Comparison of ENCODE assay signal across 1 cellular context in the genomic region with DNA sequence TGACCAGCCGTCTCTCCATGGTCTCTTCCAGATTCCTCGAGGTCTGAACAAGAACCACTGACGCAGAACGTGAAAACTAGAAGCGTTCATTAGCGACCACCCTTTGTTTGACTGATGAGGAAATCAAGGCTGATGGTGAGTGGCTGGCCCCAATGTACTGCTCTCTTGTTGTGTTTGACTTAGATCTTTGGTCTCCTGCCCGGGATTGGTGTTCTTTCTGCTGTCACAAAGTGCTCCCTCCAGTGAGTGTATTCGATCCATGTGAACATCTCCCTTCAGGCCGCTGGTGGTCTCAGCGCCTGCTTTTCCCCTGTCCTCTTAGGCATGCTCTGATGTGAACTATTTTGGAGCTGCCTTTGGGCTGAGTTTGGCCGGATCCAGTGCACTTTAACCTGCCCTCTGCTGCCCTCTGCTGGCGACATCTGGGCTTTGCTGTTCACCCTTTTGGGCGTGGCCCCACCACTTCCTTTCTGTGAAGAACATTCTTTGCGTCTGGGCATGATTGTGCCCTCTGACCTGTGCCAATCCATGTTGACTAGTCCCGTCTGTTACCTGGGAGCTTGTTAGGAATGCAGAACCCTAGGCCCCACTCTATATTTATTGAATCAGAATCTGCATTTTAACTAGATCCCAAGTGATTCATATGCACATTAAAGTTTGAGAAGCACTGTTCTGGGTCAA.
A peak's percentile ranks its signal among the peaks of the same experiment; 100 is the strongest.
TF ChIP-seq lines count a peak whose summit lies in the region.

No MANE protein-coding gene starts in this region.

TF ChIP-seq in HepG2, 621 proteins besides CTCF, POLR2A, EP300 and RAD21 (continued from another document and continues in another):
- TF ChIP-seq PHF21A (CRISPR knock-in tag; IDR thresholded peaks at IDR 0.05), result peak; percentile 62; the same call in 1 of the 2 replicates
- peak; percentile 86 for TF ChIP-seq ZNF263 (CRISPR knock-in tag; IDR thresholded peaks at IDR 0.05)
- TF ChIP-seq ZNF724P (CRISPR knock-in tag; IDR thresholded peaks at IDR 0.05; ENCODE audit: borderline replicate concordance), result peak; percentile 57; the same call in 1 of the 2 replicates
- TF ChIP-seq, protein P1, sequence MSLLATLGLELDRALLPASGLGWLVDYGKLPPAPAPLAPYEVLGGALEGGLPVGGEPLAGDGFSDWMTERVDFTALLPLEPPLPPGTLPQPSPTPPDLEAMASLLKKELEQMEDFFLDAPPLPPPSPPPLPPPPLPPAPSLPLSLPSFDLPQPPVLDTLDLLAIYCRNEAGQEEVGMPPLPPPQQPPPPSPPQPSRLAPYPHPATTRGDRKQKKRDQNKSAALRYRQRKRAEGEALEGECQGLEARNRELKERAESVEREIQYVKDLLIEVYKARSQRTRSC (CRISPR knock-in tag; IDR thresholded peaks at IDR 0.05; ENCODE audit: low read depth), result 0 out of 2 replicates have a peak, but pooled peaks have one; percentile 42
- no peak for TF ChIP-seq CEBPB (IDR thresholded peaks at IDR 0.05; ENCODE audit: borderline replicate concordance, low read depth, low read length)
- peak; percentile 80 for TF ChIP-seq IKZF4 (CRISPR knock-in tag; IDR thresholded peaks at IDR 0.05; ENCODE audit: borderline replicate concordance, low read depth, not compliant biosample characterization)
- TF ChIP-seq, protein P2, sequence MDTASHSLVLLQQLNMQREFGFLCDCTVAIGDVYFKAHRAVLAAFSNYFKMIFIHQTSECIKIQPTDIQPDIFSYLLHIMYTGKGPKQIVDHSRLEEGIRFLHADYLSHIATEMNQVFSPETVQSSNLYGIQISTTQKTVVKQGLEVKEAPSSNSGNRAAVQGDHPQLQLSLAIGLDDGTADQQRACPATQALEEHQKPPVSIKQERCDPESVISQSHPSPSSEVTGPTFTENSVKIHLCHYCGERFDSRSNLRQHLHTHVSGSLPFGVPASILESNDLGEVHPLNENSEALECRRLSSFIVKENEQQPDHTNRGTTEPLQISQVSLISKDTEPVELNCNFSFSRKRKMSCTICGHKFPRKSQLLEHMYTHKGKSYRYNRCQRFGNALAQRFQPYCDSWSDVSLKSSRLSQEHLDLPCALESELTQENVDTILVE (CRISPR knock-in tag; IDR thresholded peaks at IDR 0.05), result peak; percentile 80; the same call in 1 of the 2 replicates
- no peak for TF ChIP-seq HOXD1 (CRISPR knock-in tag; IDR thresholded peaks at IDR 0.05)
- TF ChIP-seq, protein P3, sequence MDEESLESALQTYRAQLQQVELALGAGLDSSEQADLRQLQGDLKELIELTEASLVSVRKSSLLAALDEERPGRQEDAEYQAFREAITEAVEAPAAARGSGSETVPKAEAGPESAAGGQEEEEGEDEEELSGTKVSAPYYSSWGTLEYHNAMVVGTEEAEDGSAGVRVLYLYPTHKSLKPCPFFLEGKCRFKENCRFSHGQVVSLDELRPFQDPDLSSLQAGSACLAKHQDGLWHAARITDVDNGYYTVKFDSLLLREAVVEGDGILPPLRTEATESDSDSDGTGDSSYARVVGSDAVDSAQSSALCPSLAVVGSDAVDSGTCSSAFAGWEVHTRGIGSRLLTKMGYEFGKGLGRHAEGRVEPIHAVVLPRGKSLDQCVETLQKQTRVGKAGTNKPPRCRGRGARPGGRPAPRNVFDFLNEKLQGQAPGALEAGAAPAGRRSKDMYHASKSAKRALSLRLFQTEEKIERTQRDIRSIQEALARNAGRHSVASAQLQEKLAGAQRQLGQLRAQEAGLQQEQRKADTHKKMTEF (CRISPR knock-in tag; IDR thresholded peaks at IDR 0.05), result peak; percentile 88
- 0 out of 2 replicates have a peak, but pooled peaks have one; percentile 4 for TF ChIP-seq ZBTB21 (CRISPR knock-in tag; IDR thresholded peaks at IDR 0.05)
- TF ChIP-seq CHD4 (IDR thresholded peaks at IDR 0.05; ENCODE audit: borderline replicate concordance, low read length), result peak; percentile 81; the same call in 1 of the 2 replicates
- TF ChIP-seq HNF4A (CRISPR knock-in tag; IDR thresholded peaks at IDR 0.05), result peak; percentile 60
- no peak for TF ChIP-seq POLR2AphosphoS2 (IDR thresholded peaks at IDR 0.05; ENCODE audit: low read depth, low read length)
- no peak for TF ChIP-seq RBFOX2 (IDR thresholded peaks at IDR 0.05; ENCODE audit: low read depth, low read length)
- TF ChIP-seq, protein P4, sequence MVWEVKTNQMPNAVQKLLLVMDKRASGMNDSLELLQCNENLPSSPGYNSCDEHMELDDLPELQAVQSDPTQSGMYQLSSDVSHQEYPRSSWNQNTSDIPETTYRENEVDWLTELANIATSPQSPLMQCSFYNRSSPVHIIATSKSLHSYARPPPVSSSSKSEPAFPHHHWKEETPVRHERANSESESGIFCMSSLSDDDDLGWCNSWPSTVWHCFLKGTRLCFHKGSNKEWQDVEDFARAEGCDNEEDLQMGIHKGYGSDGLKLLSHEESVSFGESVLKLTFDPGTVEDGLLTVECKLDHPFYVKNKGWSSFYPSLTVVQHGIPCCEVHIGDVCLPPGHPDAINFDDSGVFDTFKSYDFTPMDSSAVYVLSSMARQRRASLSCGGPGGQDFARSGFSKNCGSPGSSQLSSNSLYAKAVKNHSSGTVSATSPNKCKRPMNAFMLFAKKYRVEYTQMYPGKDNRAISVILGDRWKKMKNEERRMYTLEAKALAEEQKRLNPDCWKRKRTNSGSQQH (CRISPR knock-in tag; IDR thresholded peaks at IDR 0.05; ENCODE audit: low read depth), result no peak
- no peak; the same call in 1 of the 2 replicates for TF ChIP-seq ZNF563 (CRISPR knock-in tag; IDR thresholded peaks at IDR 0.05)
- peak; percentile 76; the same call in 1 of the 2 replicates for TF ChIP-seq TBX2 (CRISPR knock-in tag; IDR thresholded peaks at IDR 0.05; ENCODE audit: borderline replicate concordance)
- TF ChIP-seq MTA3 (CRISPR knock-in tag; IDR thresholded peaks at IDR 0.05), result no peak
- TF ChIP-seq, protein P5, sequence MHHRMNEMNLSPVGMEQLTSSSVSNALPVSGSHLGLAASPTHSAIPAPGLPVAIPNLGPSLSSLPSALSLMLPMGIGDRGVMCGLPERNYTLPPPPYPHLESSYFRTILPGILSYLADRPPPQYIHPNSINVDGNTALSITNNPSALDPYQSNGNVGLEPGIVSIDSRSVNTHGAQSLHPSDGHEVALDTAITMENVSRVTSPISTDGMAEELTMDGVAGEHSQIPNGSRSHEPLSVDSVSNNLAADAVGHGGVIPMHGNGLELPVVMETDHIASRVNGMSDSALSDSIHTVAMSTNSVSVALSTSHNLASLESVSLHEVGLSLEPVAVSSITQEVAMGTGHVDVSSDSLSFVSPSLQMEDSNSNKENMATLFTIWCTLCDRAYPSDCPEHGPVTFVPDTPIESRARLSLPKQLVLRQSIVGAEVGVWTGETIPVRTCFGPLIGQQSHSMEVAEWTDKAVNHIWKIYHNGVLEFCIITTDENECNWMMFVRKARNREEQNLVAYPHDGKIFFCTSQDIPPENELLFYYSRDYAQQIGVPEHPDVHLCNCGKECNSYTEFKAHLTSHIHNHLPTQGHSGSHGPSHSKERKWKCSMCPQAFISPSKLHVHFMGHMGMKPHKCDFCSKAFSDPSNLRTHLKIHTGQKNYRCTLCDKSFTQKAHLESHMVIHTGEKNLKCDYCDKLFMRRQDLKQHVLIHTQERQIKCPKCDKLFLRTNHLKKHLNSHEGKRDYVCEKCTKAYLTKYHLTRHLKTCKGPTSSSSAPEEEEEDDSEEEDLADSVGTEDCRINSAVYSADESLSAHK (CRISPR knock-in tag; IDR thresholded peaks at IDR 0.05; ENCODE audit: borderline replicate concordance), result no peak
- peak; percentile 84 for TF ChIP-seq FOXO1 (CRISPR knock-in tag; IDR thresholded peaks at IDR 0.05)
- TF ChIP-seq, protein P6, sequence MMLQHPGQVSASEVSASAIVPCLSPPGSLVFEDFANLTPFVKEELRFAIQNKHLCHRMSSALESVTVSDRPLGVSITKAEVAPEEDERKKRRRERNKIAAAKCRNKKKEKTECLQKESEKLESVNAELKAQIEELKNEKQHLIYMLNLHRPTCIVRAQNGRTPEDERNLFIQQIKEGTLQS (CRISPR knock-in tag; IDR thresholded peaks at IDR 0.05), result no peak
- TF ChIP-seq MTF2 (CRISPR knock-in tag; IDR thresholded peaks at IDR 0.05; ENCODE audit: borderline replicate concordance), result no peak
- TF ChIP-seq ZNF792 (CRISPR knock-in tag; IDR thresholded peaks at IDR 0.05), result peak; percentile 89
- peak; percentile 72 for TF ChIP-seq MED1 (CRISPR knock-in tag; IDR thresholded peaks at IDR 0.05)
- TF ChIP-seq, protein P7, sequence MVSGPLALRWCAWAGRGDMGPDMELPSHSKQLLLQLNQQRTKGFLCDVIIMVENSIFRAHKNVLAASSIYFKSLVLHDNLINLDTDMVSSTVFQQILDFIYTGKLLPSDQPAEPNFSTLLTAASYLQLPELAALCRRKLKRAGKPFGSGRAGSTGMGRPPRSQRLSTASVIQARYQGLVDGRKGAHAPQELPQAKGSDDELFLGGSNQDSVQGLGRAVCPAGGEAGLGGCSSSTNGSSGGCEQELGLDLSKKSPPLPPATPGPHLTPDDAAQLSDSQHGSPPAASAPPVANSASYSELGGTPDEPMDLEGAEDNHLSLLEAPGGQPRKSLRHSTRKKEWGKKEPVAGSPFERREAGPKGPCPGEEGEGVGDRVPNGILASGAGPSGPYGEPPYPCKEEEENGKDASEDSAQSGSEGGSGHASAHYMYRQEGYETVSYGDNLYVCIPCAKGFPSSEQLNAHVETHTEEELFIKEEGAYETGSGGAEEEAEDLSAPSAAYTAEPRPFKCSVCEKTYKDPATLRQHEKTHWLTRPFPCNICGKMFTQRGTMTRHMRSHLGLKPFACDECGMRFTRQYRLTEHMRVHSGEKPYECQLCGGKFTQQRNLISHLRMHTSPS (CRISPR knock-in tag; IDR thresholded peaks at IDR 0.05; ENCODE audit: low read depth), result peak; percentile 97
- peak; percentile 88 for TF ChIP-seq WIZ (CRISPR knock-in tag; IDR thresholded peaks at IDR 0.05)
- peak; percentile 65; the same call in 1 of the 2 replicates for TF ChIP-seq SMYD3 (CRISPR knock-in tag; IDR thresholded peaks at IDR 0.05)
- TF ChIP-seq, protein P8, sequence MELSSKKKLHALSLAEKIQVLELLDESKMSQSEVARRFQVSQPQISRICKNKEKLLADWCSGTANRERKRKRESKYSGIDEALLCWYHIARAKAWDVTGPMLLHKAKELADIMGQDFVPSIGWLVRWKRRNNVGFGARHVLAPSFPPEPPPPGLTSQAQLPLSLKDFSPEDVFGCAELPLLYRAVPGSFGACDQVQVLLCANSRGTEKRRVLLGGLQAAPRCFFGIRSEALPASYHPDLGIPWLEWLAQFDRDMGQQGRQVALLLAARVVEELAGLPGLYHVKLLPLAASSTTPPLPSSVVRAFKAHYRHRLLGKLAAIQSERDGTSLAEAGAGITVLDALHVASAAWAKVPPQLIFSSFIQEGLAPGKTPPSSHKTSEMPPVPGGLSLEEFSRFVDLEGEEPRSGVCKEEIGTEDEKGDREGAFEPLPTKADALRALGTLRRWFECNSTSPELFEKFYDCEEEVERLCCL (CRISPR knock-in tag; IDR thresholded peaks at IDR 0.05; ENCODE audit: borderline replicate concordance), result no peak
- no peak for TF ChIP-seq ZNF629 (CRISPR knock-in tag; conservative IDR thresholded peaks at IDR 0.05)
- peak; percentile 88 for TF ChIP-seq ZNF567 (CRISPR knock-in tag; IDR thresholded peaks at IDR 0.05; ENCODE audit: borderline replicate concordance)
- no peak for TF ChIP-seq ZNF44 (CRISPR knock-in tag; IDR thresholded peaks at IDR 0.05)
- no peak for TF ChIP-seq HOXA9 (CRISPR knock-in tag; IDR thresholded peaks at IDR 0.05; ENCODE audit: borderline replicate concordance)
- no peak for TF ChIP-seq ZNF20 (CRISPR knock-in tag; IDR thresholded peaks at IDR 0.05)
- TF ChIP-seq, protein P9, sequence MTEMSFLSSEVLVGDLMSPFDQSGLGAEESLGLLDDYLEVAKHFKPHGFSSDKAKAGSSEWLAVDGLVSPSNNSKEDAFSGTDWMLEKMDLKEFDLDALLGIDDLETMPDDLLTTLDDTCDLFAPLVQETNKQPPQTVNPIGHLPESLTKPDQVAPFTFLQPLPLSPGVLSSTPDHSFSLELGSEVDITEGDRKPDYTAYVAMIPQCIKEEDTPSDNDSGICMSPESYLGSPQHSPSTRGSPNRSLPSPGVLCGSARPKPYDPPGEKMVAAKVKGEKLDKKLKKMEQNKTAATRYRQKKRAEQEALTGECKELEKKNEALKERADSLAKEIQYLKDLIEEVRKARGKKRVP (CRISPR knock-in tag; IDR thresholded peaks at IDR 0.05), result peak in 1 of 2 experiments; percentile 48; a peak in 1 of 4 replicates
- no peak; the same call in 1 of the 2 replicates for TF ChIP-seq ZNF660 (CRISPR knock-in tag; IDR thresholded peaks at IDR 0.05; ENCODE audit: borderline replicate concordance, low read depth)
- no peak for TF ChIP-seq ZNF549 (CRISPR knock-in tag; IDR thresholded peaks at IDR 0.05)
- 0 out of 2 replicates have a peak, but pooled peaks have one; percentile 15 for TF ChIP-seq ZNF232 (CRISPR knock-in tag; IDR thresholded peaks at IDR 0.05; ENCODE audit: borderline replicate concordance)
- TF ChIP-seq ZNF333 (CRISPR knock-in tag; IDR thresholded peaks at IDR 0.05; ENCODE audit: borderline replicate concordance), result peak; percentile 83
- TF ChIP-seq FOXJ3 (CRISPR knock-in tag; IDR thresholded peaks at IDR 0.05; ENCODE audit: borderline replicate concordance), result 0 out of 2 replicates have a peak, but pooled peaks have one; percentile 30
- 0 out of 2 replicates have a peak, but pooled peaks have one; percentile 91 for TF ChIP-seq ZNF33B (CRISPR knock-in tag; IDR thresholded peaks at IDR 0.05)
- no peak for TF ChIP-seq ZBTB42 (CRISPR knock-in tag; IDR thresholded peaks at IDR 0.05)
- TF ChIP-seq KDM5B (CRISPR knock-in tag; IDR thresholded peaks at IDR 0.05; ENCODE audit: borderline replicate concordance), result peak; percentile 94
- TF ChIP-seq ZNF772 (CRISPR knock-in tag; IDR thresholded peaks at IDR 0.05), result peak; percentile 61
- no peak for TF ChIP-seq KLF13 (CRISPR knock-in tag; IDR thresholded peaks at IDR 0.05)
- TF ChIP-seq ELF3 (CRISPR knock-in tag; IDR thresholded peaks at IDR 0.05), result peak; percentile 91
- TF ChIP-seq ZNF230 (CRISPR knock-in tag; IDR thresholded peaks at IDR 0.05), result peak; percentile 94; the same call in 1 of the 2 replicates
